ENCODE assay signal across 8 cellular contexts in the genomic region with DNA sequence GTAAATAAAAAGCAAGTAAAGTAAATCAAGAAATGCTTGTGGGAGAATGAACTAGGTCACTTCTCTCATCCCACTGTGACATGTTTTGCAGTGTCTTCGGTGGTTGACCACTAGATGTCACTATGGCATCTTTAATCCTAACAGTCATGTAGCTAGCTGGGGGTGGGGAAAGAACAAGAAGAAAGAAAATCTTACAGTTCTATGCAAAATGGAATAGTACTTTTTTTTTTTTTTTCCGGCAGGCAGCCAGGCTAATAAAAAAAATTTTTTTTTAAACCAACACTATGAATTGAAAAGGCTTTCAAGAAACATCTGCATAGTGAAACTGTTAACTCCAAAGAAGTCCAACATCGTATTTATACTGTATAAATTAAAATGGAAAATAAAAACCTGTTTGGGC. TPM values are rescaled to one million over a fixed set of nuclear protein-coding genes. Genes with fewer than 3 reads are reported as not detected.
DNase-seq lines count a peak whose midpoint lies in the region; ATAC-seq, FAIRE-seq and TF ChIP-seq lines count a peak whose summit lies in the region.

No MANE protein-coding gene starts in this region.

- H3K4me1 ChIP-seq in smooth muscle cell (ENCODE audit: low read depth) = peaks cover 26% of the 10 kb centered on the region

- H3K27me3 ChIP-seq in smooth muscle cell (ENCODE audit: low read depth) = no peaks in the 10 kb centered on the region

- H3K4me3 ChIP-seq in smooth muscle cell = no peak overlapping the region

- H3F3A ChIP-seq in smooth muscle cell (ENCODE audit: low read depth) = peaks cover 35% of the 10 kb centered on the region

- in situ Hi-C loops in T47D (cut with HindIII; ENCODE audit: low pct_unique_long_range_greater_than_20kb, low sequenced_read_pairs) = no loop called here

- WGBS in smooth muscle cell (ENCODE audit: low lambda C conversion rate) = 16% methylated on average over 3 of the region's 3 CpGs

- peak; percentile 80 for ATAC-seq in GM21528 (IDR thresholded peaks at IDR 0.05; ENCODE audit: low FRiP score, unreplicated experiment)

- H3K4me2 ChIP-seq in smooth muscle cell = peak overlapping the region; percentile 78

- DNase-seq in activated gamma-delta T cell treated with Interleukin-2 at 50 U/mL for 16 hours (peak; percentile 12), activated gamma-delta T cell (lab: John Stamatoyannopoulos, UW) (no peak), HTR-8/SVneo (ENCODE audit: insufficient read length, low spot score) (peak; percentile 75), OCI-M1 (lab: John Stamatoyannopoulos, UW) (peak; percentile 91), T47D (ENCODE audit: low read depth in 1 of 2, low spot score in 1 of 2) (peak; percentile 81 to 88), iPS-NIHi11 (ENCODE audit: low spot score) (peak; percentile 77), smooth muscle cell (lab: John Stamatoyannopoulos, UW; ENCODE audit: unreplicated experiment) (no peak)

- no peaks in the 10 kb centered on the region for H3K79me2 ChIP-seq in smooth muscle cell (ENCODE audit: low read depth)

- H2AFZ ChIP-seq in smooth muscle cell (ENCODE audit: low read depth) = peak overlapping the region; percentile 70

- no peaks in the 10 kb centered on the region for H4K20me1 ChIP-seq in smooth muscle cell (ENCODE audit: low read depth)

- FAIRE-seq in HTR-8/SVneo (lab: Jason Lieb, UNC) = no peak

- H3K9me3 ChIP-seq in smooth muscle cell (replicated peaks; ENCODE audit: low read depth) = no peaks in the 10 kb centered on the region

- no peaks in the 10 kb centered on the region for H3K36me3 ChIP-seq in smooth muscle cell (ENCODE audit: low read depth)

- peak overlapping the region; percentile 97 for H3K27ac ChIP-seq in smooth muscle cell (ENCODE audit: low read depth)

- peak overlapping the region; percentile 19 for H3K9ac ChIP-seq in smooth muscle cell (ENCODE audit: low read depth)

- TF ChIP-seq CTCF in smooth muscle cell (IDR thresholded peaks at IDR 0.05; ENCODE audit: borderline replicate concordance, insufficient read depth, poor library complexity, severe bottlenecking) = peak; percentile 84

RNA-seq across cellular contexts. Expression of a gene that starts 38.3 kb away (rescaled TPM):
- 55.3 and 56.5 TPM in 2 replicates for total RNA-seq in smooth muscle cell
- polyA plus RNA-seq in smooth muscle cell = 44.0 and 46.6 TPM in 2 replicates

Comparison
In these comparisons a context has a peak if more than half of its experiments do, and no peak if none do; other contexts are left out.
1. DNase-seq: peak in activated gamma-delta T cell treated with Interleukin-2 at 50 U/mL for 16 hours (single experiment), HTR-8/SVneo (single experiment), OCI-M1 (single experiment), T47D (2 of 2) and iPS-NIHi11 (single experiment); none in activated gamma-delta T cell (single experiment) and smooth muscle cell (single experiment).